ENCODE assay signal across 8 cellular contexts in genomic region chr3:188421151-188421821, GRCh38.
DNase-seq lines count a peak whose midpoint lies in the region; ATAC-seq and TF ChIP-seq lines count a peak whose summit lies in the region.

No MANE protein-coding gene starts in this region.

- H3K27me3 ChIP-seq in esophagus muscularis mucosa, result no peaks in the 10 kb centered on the region
- no peaks in the 10 kb centered on the region for H3K27me3 ChIP-seq in uterus

- CTCF ChIA-PET in activated CD8-positive, alpha-beta memory T cell treated with anti-CD3 and anti-CD28 coated beads, Interleukin-2, amount 10 ng/mL, durations not matched to agents 7 days and 5 days (lab: Charles Lee), result no interaction called here

- intact Hi-C loops in esophagus muscularis mucosa (cut with DNase I), result no loop called here
- intact Hi-C loops in uterus (cut with DNase I; ENCODE audit: low total_unique reads), result no loop called here

- H3K9me3 Mint-ChIP-seq in activated naive CD8-positive, alpha-beta T cell treated with anti-CD3 and anti-CD28 coated beads, Interleukin-2, amount 50 U/mL, for 24 hours, result peaks cover 23% of the 10 kb centered on the region
- H3K9me3 Mint-ChIP-seq in activated naive CD8-positive, alpha-beta T cell treated with anti-CD3 and anti-CD28 coated beads for 36 hours, result peaks cover 19% of the 10 kb centered on the region
- peaks cover 2% of the 10 kb centered on the region for H3K9me3 Mint-ChIP-seq in activated CD8-positive, alpha-beta memory T cell treated with anti-CD3 and anti-CD28 coated beads, Interleukin-2, amount 10 ng/mL, durations not matched to agents 7 days and 5 days (ENCODE audit: low read depth)

- no peak overlapping the region for H3K4me3 Mint-ChIP-seq in activated naive CD8-positive, alpha-beta T cell treated with anti-CD3 and anti-CD28 coated beads, Interleukin-2, amount 50 U/mL, for 24 hours
- H3K4me3 Mint-ChIP-seq in activated naive CD8-positive, alpha-beta T cell treated with anti-CD3 and anti-CD28 coated beads for 36 hours, result no peak overlapping the region
- H3K4me3 Mint-ChIP-seq in activated CD8-positive, alpha-beta memory T cell treated with anti-CD3 and anti-CD28 coated beads, Interleukin-2, amount 10 ng/mL, durations not matched to agents 7 days and 5 days, result no peak overlapping the region

- H3K9me3 ChIP-seq in esophagus muscularis mucosa, result no peaks in the 10 kb centered on the region
- H3K9me3 ChIP-seq in uterus, result no peaks in the 10 kb centered on the region

- ATAC-seq in activated naive CD8-positive, alpha-beta T cell treated with anti-CD3 and anti-CD28 coated beads, Interleukin-2, amount 50 U/mL, for 24 hours, result no peak
- ATAC-seq in HG03565 (IDR thresholded peaks at IDR 0.05; ENCODE audit: unreplicated experiment), result peak; percentile 18
- no peak for ATAC-seq in activated CD8-positive, alpha-beta memory T cell treated with anti-CD3 and anti-CD28 coated beads, Interleukin-2, amount 10 ng/mL, durations not matched to agents 7 days and 5 days

- H3K36me3 Mint-ChIP-seq in activated naive CD8-positive, alpha-beta T cell treated with anti-CD3 and anti-CD28 coated beads, Interleukin-2, amount 50 U/mL, for 24 hours (ENCODE audit: low read depth), result peaks cover 17% of the 10 kb centered on the region
- H3K36me3 Mint-ChIP-seq in activated naive CD8-positive, alpha-beta T cell treated with anti-CD3 and anti-CD28 coated beads for 36 hours, result peaks cover 32% of the 10 kb centered on the region
- H3K36me3 Mint-ChIP-seq in activated CD8-positive, alpha-beta memory T cell treated with anti-CD3 and anti-CD28 coated beads, Interleukin-2, amount 10 ng/mL, durations not matched to agents 7 days and 5 days, result peaks cover 15% of the 10 kb centered on the region

- H3K4me1 ChIP-seq in esophagus muscularis mucosa (peaks cover 12 to 46% (median 42%) of the 10 kb centered on the region in 4 donors), uterus (no peaks in the 10 kb centered on the region)

- no peak for DNase-seq in activated naive CD8-positive, alpha-beta T cell treated with anti-CD3 and anti-CD28 coated beads, Interleukin-2, amount 50 U/mL, for 24 hours
- DNase-seq in activated naive CD8-positive, alpha-beta T cell treated with anti-CD3 and anti-CD28 coated beads for 36 hours, result no peak
- DNase-seq in esophagus muscularis mucosa (ENCODE audit: extremely low spot score) (no peak), uterus (no peak), NCI-H187 (lab: John Stamatoyannopoulos, UW) (no peak)
- no peak for DNase-seq in activated CD4-positive, CD25-positive, alpha-beta regulatory T cell (lab: John Stamatoyannopoulos, UW)
- no peak for DNase-seq in activated CD8-positive, alpha-beta memory T cell treated with anti-CD3 and anti-CD28 coated beads, Interleukin-2, amount 10 ng/mL, durations not matched to agents 7 days and 5 days

- TF ChIP-seq CTCF in esophagus muscularis mucosa (IDR thresholded peaks at IDR 0.05), result no peak
- TF ChIP-seq CTCF in uterus (IDR thresholded peaks at IDR 0.05), result no peak

- no peaks in the 10 kb centered on the region for H3K27me3 Mint-ChIP-seq in activated naive CD8-positive, alpha-beta T cell treated with anti-CD3 and anti-CD28 coated beads, Interleukin-2, amount 50 U/mL, for 24 hours
- no peaks in the 10 kb centered on the region for H3K27me3 Mint-ChIP-seq in activated naive CD8-positive, alpha-beta T cell treated with anti-CD3 and anti-CD28 coated beads for 36 hours
- H3K27me3 Mint-ChIP-seq in activated CD8-positive, alpha-beta memory T cell treated with anti-CD3 and anti-CD28 coated beads, Interleukin-2, amount 10 ng/mL, durations not matched to agents 7 days and 5 days, result no peaks in the 10 kb centered on the region

- H3K4me3 ChIP-seq in esophagus muscularis mucosa (no peak overlapping the region), uterus (no peak overlapping the region)

- no peak for TF ChIP-seq EP300 in esophagus muscularis mucosa (IDR thresholded peaks at IDR 0.05)

- peak overlapping the region; percentile 23 to 56 (median 42) for H3K27ac ChIP-seq in esophagus muscularis mucosa (replicated peaks in 1 of 4)
- peak overlapping the region; percentile 25 to 69 for H3K27ac ChIP-seq in uterus

- peak overlapping the region; percentile 68 for H3K27ac Mint-ChIP-seq in activated naive CD8-positive, alpha-beta T cell treated with anti-CD3 and anti-CD28 coated beads, Interleukin-2, amount 50 U/mL, for 24 hours
- no peak overlapping the region for H3K27ac Mint-ChIP-seq in activated naive CD8-positive, alpha-beta T cell treated with anti-CD3 and anti-CD28 coated beads for 36 hours
- H3K27ac Mint-ChIP-seq in activated CD8-positive, alpha-beta memory T cell treated with anti-CD3 and anti-CD28 coated beads, Interleukin-2, amount 10 ng/mL, durations not matched to agents 7 days and 5 days, result no peak overlapping the region

- H3K36me3 ChIP-seq in esophagus muscularis mucosa (peaks cover 0 to 2% (median 0%) of the 10 kb centered on the region in 4 donors), uterus (no peaks in the 10 kb centered on the region)

- WGBS in esophagus muscularis mucosa, result 45% methylated on average over 2 of the region's 2 CpGs

- TF ChIP-seq POLR2A in esophagus muscularis mucosa (IDR thresholded peaks at IDR 0.05; ENCODE audit: low read depth) (no peak), uterus (IDR thresholded peaks at IDR 0.05) (no peak)

- H3K4me1 Mint-ChIP-seq in activated naive CD8-positive, alpha-beta T cell treated with anti-CD3 and anti-CD28 coated beads, Interleukin-2, amount 50 U/mL, for 24 hours, result peaks cover 43% of the 10 kb centered on the region
- peaks cover 11% of the 10 kb centered on the region for H3K4me1 Mint-ChIP-seq in activated naive CD8-positive, alpha-beta T cell treated with anti-CD3 and anti-CD28 coated beads for 36 hours
- H3K4me1 Mint-ChIP-seq in activated CD8-positive, alpha-beta memory T cell treated with anti-CD3 and anti-CD28 coated beads, Interleukin-2, amount 10 ng/mL, durations not matched to agents 7 days and 5 days, result peaks cover 12% of the 10 kb centered on the region
